ENCODE assay signal across 17 cellular contexts in genomic region chr13:54958781-54959180, GRCh38.
"Had no signal": no experiment of that assay in that cellular context is flagged by ENCODE, and none has a peak within 500 bp of the region (broad histone marks: within the 10 kb centered on the region; RNA-seq: fewer than 3 reads in every experiment).

No MANE protein-coding gene starts in this region.

- H3K27ac ChIP-seq: RWPE1 had no signal

- ATAC-seq: HepG2 had no signal

- DNase-seq: IMR-90, Karpas-422, KG1, MM.1S, NCI-H1092 treated with DMSO at 0.1 percent for 48 hours, NCI-H1436, NCI-H187, NCI-H2029, NCI-H2081 treated with DMSO at 0.1 percent for 48 hours, NCI-H2171 treated with DMSO at 0.1 percent for 48 hours, NCI-H345, NCI-H446 treated with DMSO at 0.1 percent for 48 hours, NCI-H510A treated with DMSO at 0.1 percent for 48 hours, NCI-H526, SHP77 had no signal
